ENCODE assay signal across 23 cellular contexts in genomic region chr7:23600251-23600650, GRCh38. TPM values are rescaled to one million over a fixed set of nuclear protein-coding genes. Genes with fewer than 3 reads are reported as not detected.
A peak's percentile ranks its signal among the peaks of the same experiment; 100 is the strongest.
DNase-seq lines count a peak whose midpoint lies in the region; ATAC-seq and TF ChIP-seq lines count a peak whose summit lies in the region.
"Had no signal": no experiment of that assay in that cellular context is flagged by ENCODE, and none has a peak within 500 bp of the region (broad histone marks: within the 10 kb centered on the region; RNA-seq: fewer than 3 reads in every experiment).

No MANE protein-coding gene starts in this region.

- no peak for TF ChIP-seq CTCF in GM12875 (IDR thresholded peaks at IDR 0.05; ENCODE audit: borderline replicate concordance, insufficient read depth, low read depth, low read length)
- no peak for TF ChIP-seq CTCF in mesothelial cell of epicardium (IDR thresholded peaks at IDR 0.05; ENCODE audit: unreplicated experiment)
- no peak for TF ChIP-seq CTCF in uterus (IDR thresholded peaks at IDR 0.05)
- TF ChIP-seq CTCF in upper lobe of left lung (IDR thresholded peaks at IDR 0.05), result no peak

- H3K27me3 Mint-ChIP-seq in mesothelial cell of epicardium (ENCODE audit: low read depth), result peaks cover 1% of the 10 kb centered on the region
- peaks cover 0 to 6% of the 10 kb centered on the region in 2 donors for H3K27me3 Mint-ChIP-seq in natural killer cell treated with Interleukin-12 subunit alpha and Interleukin-12 subunit beta and Interleukin-15 and Interleukin-18, amount 100 ng/mL, for 72 hours
- H3K27me3 Mint-ChIP-seq: activated B cell treated with CpG ODN at 0.5 μM for 24 hours had no signal

- ATAC-seq in HG03280 (IDR thresholded peaks at IDR 0.05; ENCODE audit: unreplicated experiment) (no peak), upper lobe of left lung (ENCODE audit: low FRiP score in 2 of 2) (no peak)
- ATAC-seq in natural killer cell treated with Interleukin-12 subunit alpha and Interleukin-12 subunit beta and Interleukin-15 and Interleukin-18, amount 100 ng/mL, for 72 hours, result no peak
- ATAC-seq: naive thymus-derived CD4-positive, alpha-beta T cell had no signal

- TF ChIP-seq POLR2A in uterus (IDR thresholded peaks at IDR 0.05) (no peak), upper lobe of left lung (IDR thresholded peaks at IDR 0.05) (no peak)

- peaks cover 57% of the 10 kb centered on the region for H3K4me1 Mint-ChIP-seq in mesothelial cell of epicardium
- peaks cover 36 to 62% of the 10 kb centered on the region in 2 donors for H3K4me1 Mint-ChIP-seq in natural killer cell treated with Interleukin-12 subunit alpha and Interleukin-12 subunit beta and Interleukin-15 and Interleukin-18, amount 100 ng/mL, for 72 hours (ENCODE audit: low read depth in 2 of 2)

- H3K36me3 ChIP-seq in adipocyte (ENCODE audit: control insufficient read depth, insufficient read depth, low read length, severe bottlenecking) (no peaks in the 10 kb centered on the region), uterus (no peaks in the 10 kb centered on the region), upper lobe of left lung (no peaks in the 10 kb centered on the region)
- H3K36me3 ChIP-seq: MG63 had no signal

- peaks cover 4% of the 10 kb centered on the region for H3K36me3 Mint-ChIP-seq in mesothelial cell of epicardium
- H3K36me3 Mint-ChIP-seq in natural killer cell treated with Interleukin-12 subunit alpha and Interleukin-12 subunit beta and Interleukin-15 and Interleukin-18, amount 100 ng/mL, for 72 hours, result peaks cover 5% of the 10 kb centered on the region
- H3K36me3 Mint-ChIP-seq: IgD-negative memory B cell had no signal

- H3K4me1 ChIP-seq in adipocyte (ENCODE audit: control insufficient read depth, insufficient read depth, low read length), result peaks cover 19% of the 10 kb centered on the region
- H3K4me1 ChIP-seq in uterus, result peaks cover 0 to 5% of the 10 kb centered on the region in 2 donors
- peaks cover 10 to 19% (median 14%) of the 10 kb centered on the region in 4 donors for H3K4me1 ChIP-seq in upper lobe of left lung

- no peak overlapping the region for H3K9ac ChIP-seq in adipocyte (ENCODE audit: low read length)

- H3K4me3 ChIP-seq in GM12875 (ENCODE audit: low read depth, low read length), result peak overlapping the region; percentile 27
- H3K4me3 ChIP-seq in adipocyte (ENCODE audit: low read length), result no peak overlapping the region
- H3K4me3 ChIP-seq in uterus, result no peak overlapping the region
- no peak overlapping the region for H3K4me3 ChIP-seq in upper lobe of left lung
- H3K4me3 ChIP-seq: coronary artery, MG63 had no signal

- H3K27ac ChIP-seq in uterus, result no peak overlapping the region
- no peak overlapping the region for H3K27ac ChIP-seq in upper lobe of left lung
- H3K27ac ChIP-seq: coronary artery, HL-60 had no signal

- no peak overlapping the region for H3K4me3 Mint-ChIP-seq in mesothelial cell of epicardium
- H3K4me3 Mint-ChIP-seq in natural killer cell treated with Interleukin-12 subunit alpha and Interleukin-12 subunit beta and Interleukin-15 and Interleukin-18, amount 100 ng/mL, for 72 hours, result no peak overlapping the region
- H3K4me3 Mint-ChIP-seq: activated B cell treated with CpG ODN at 0.5 μM for 24 hours, CD14-positive monocyte had no signal

- H3K27ac Mint-ChIP-seq in mesothelial cell of epicardium, result peak overlapping the region; percentile 85
- no peak overlapping the region for H3K27ac Mint-ChIP-seq in natural killer cell treated with Interleukin-12 subunit alpha and Interleukin-12 subunit beta and Interleukin-15 and Interleukin-18, amount 100 ng/mL, for 72 hours
- H3K27ac Mint-ChIP-seq: activated B cell treated with CpG ODN at 0.5 μM for 24 hours had no signal

- peak; percentile 32 for DNase-seq in AG20443 (ENCODE audit: low spot score)
- DNase-seq in adipocyte (ENCODE audit: low read depth), result peak; percentile 70
- no peak for DNase-seq in mesothelial cell of epicardium (ENCODE audit: low spot score in 2 of 2, unreplicated experiment in 2 of 2)
- DNase-seq in uterus, result no peak
- no peak for DNase-seq in upper lobe of left lung
- no peak for DNase-seq in natural killer cell treated with Interleukin-12 subunit alpha and Interleukin-12 subunit beta and Interleukin-15 and Interleukin-18, amount 100 ng/mL, for 72 hours (ENCODE audit: low spot score)
- DNase-seq: activated B cell treated with CpG ODN at 0.5 μM for 24 hours; activated CD4-positive, alpha-beta T cell treated with anti-CD3 and anti-CD28 coated beads, Interleukin-2, amount 50 U/mL, for 48 hours; activated effector memory CD4-positive, alpha-beta T cell treated with Interleukin-2 at 50 U/mL for 16 hours; GF-D8; glutamatergic neuron; MG63; naive thymus-derived CD4-positive, alpha-beta T cell; NCI-H1436 treated with DMSO at 0.1 percent for 48 hours; NCI-H2171 treated with DMSO at 0.1 percent for 48 hours; NCI-H69; T1000 had no signal

- TF ChIP-seq EP300 in upper lobe of left lung (IDR thresholded peaks at IDR 0.05), result no peak

- 73 to 74% methylated on average over 4 of the region's 4 CpGs for WGBS in upper lobe of left lung, 2 donors

- no peaks in the 10 kb centered on the region for H3K9me3 ChIP-seq in adipocyte (ENCODE audit: control insufficient read depth, low read length)
- H3K9me3 ChIP-seq in uterus, result no peaks in the 10 kb centered on the region
- no peaks in the 10 kb centered on the region for H3K9me3 ChIP-seq in upper lobe of left lung
- H3K9me3 ChIP-seq: MG63 had no signal

- no peaks in the 10 kb centered on the region for H3K9me3 Mint-ChIP-seq in mesothelial cell of epicardium
- H3K9me3 Mint-ChIP-seq in natural killer cell treated with Interleukin-12 subunit alpha and Interleukin-12 subunit beta and Interleukin-15 and Interleukin-18, amount 100 ng/mL, for 72 hours, result no peaks in the 10 kb centered on the region
- H3K9me3 Mint-ChIP-seq: activated B cell treated with CpG ODN at 0.5 μM for 24 hours, IgD-negative memory B cell had no signal

- H3K27me3 ChIP-seq in adipocyte (replicated peaks; ENCODE audit: control insufficient read depth, insufficient read depth, low read length) (no peaks in the 10 kb centered on the region), uterus (no peaks in the 10 kb centered on the region), upper lobe of left lung (no peaks in the 10 kb centered on the region)
- H3K27me3 ChIP-seq: MG63 had no signal

- intact Hi-C loops in uterus (cut with DNase I; ENCODE audit: low total_unique reads), result no loop called here

RNA-seq across cellular contexts. Expression of gene CCDC126, which starts 3.1 kb away (rescaled TPM):
- total RNA-seq in mesothelial cell of epicardium, result 9.6 to 13.7 TPM (median 10.6 TPM) in 3 replicates
- 10 to 100 TPM in 3 of 4 donors, 1 to 10 TPM in 1; 1.3 to 29.1 (median 24.8) TPM for total RNA-seq in uterus
- total RNA-seq in upper lobe of left lung, result 10 to 100 TPM; 11.5 to 48.2 (median 14.7) TPM
- 10 to 100 TPM in 1 of 2 donors, 1 to 10 TPM in 1; 8.5 to 10.2 TPM for total RNA-seq in natural killer cell treated with Interleukin-12 subunit alpha and Interleukin-12 subunit beta and Interleukin-15 and Interleukin-18, amount 100 ng/mL, for 72 hours

Comparison
In these comparisons a context has a peak if more than half of its experiments do, and no peak if none do; other contexts are left out.
1. DNase-seq: peak in AG20443 (single experiment) and adipocyte (single experiment); none in mesothelial cell of epicardium (0 of 2), uterus (0 of 2), upper lobe of left lung (0 of 2) and natural killer cell treated with Interleukin-12 subunit alpha and Interleukin-12 subunit beta and Interleukin-15 and Interleukin-18, amount 100 ng/mL, for 72 hours (single experiment).